Comparison of ENCODE assay signal across 28 cellular contexts in genomic region chr5:59729357-59729756, GRCh38.
"Had no signal": no experiment of that assay in that cellular context is flagged by ENCODE, and none has a peak within 500 bp of the region (broad histone marks: within the 10 kb centered on the region; RNA-seq: fewer than 3 reads in every experiment).

No MANE protein-coding gene starts in this region.

- H3K27me3 ChIP-seq: stomach, suprapubic skin, testis, thyroid gland, tibial artery, transverse colon, upper lobe of left lung, upper lobe of right lung, uterus, vagina had no signal

- FAIRE-seq: urothelium cell line had no signal

- H3K9me3 Mint-ChIP-seq: stimulated activated effector memory CD8-positive, alpha-beta T cell treated with anti-CD3 and anti-CD28 coated beads, Interleukin-12 subunit alpha, Interleukin-12 subunit beta, amount 100 ng/mL, for 72 hours; stimulated activated memory B cell treated with anti-CD40 and anti-IgM and Interleukin-4, amounts not matched to agents 10 μg/mL and 1 μg/mL and 100 μg/mL, for 72 hours; stimulated activated naive B cell treated with anti-CD40 and anti-IgM and Interleukin-4, amounts not matched to agents 10 μg/mL and 1 μg/mL and 100 μg/mL, for 72 hours; stimulated activated naive CD8-positive, alpha-beta T cell treated with anti-CD3 and anti-CD28 coated beads, Interleukin-15, amount 100 ng/mL, for 72 hours; stimulated activated naive CD8-positive, alpha-beta T cell treated with anti-CD3 and anti-CD28 coated beads, Interleukin-15, Interleukin-2, amounts not matched to agents 100 ng/mL and 50 ng/mL, for 24 hours; type B pancreatic cell had no signal

- H3K27me3 Mint-ChIP-seq: stimulated activated memory B cell treated with anti-CD40 and anti-IgM and Interleukin-4, amounts not matched to agents 10 μg/mL and 1 μg/mL and 100 μg/mL, for 72 hours; stimulated activated naive B cell treated with anti-CD40 and anti-IgM and Interleukin-4, amounts not matched to agents 10 μg/mL and 1 μg/mL and 100 μg/mL, for 72 hours; stimulated activated naive CD8-positive, alpha-beta T cell treated with anti-CD3 and anti-CD28 coated beads, Interleukin-15, amount 100 ng/mL, for 72 hours had no signal

- ATAC-seq: stimulated activated effector memory CD8-positive, alpha-beta T cell treated with anti-CD3 and anti-CD28 coated beads, Interleukin-12 subunit alpha, Interleukin-12 subunit beta, amount 100 ng/mL, for 72 hours; stimulated activated memory B cell treated with anti-CD40 and anti-IgM and Interleukin-4, amounts not matched to agents 10 μg/mL and 1 μg/mL and 100 μg/mL, for 72 hours; stimulated activated naive B cell treated with anti-CD40 and anti-IgM and Interleukin-4, amounts not matched to agents 10 μg/mL and 1 μg/mL and 100 μg/mL, for 72 hours; stimulated activated naive CD8-positive, alpha-beta T cell treated with anti-CD3 and anti-CD28 coated beads, Interleukin-15, amount 100 ng/mL, for 72 hours; stimulated activated naive CD8-positive, alpha-beta T cell treated with anti-CD3 and anti-CD28 coated beads, Interleukin-15, Interleukin-2, amounts not matched to agents 100 U/mL and 50 U/mL, for 24 hours; upper lobe of right lung had no signal

- H3K4me1 ChIP-seq: suprapubic skin, testis, thyroid gland, transverse colon, upper lobe of left lung, upper lobe of right lung, vagina had no signal

- H3K36me3 Mint-ChIP-seq: stimulated activated effector memory CD8-positive, alpha-beta T cell treated with anti-CD3 and anti-CD28 coated beads, Interleukin-12 subunit alpha, Interleukin-12 subunit beta, amount 100 ng/mL, for 72 hours; stimulated activated memory B cell treated with anti-CD40 and anti-IgM and Interleukin-4, amounts not matched to agents 10 μg/mL and 1 μg/mL and 100 μg/mL, for 72 hours; stimulated activated naive B cell treated with anti-CD40 and anti-IgM and Interleukin-4, amounts not matched to agents 10 μg/mL and 1 μg/mL and 100 μg/mL, for 72 hours had no signal

- H3K27ac Mint-ChIP-seq: stimulated activated effector memory CD8-positive, alpha-beta T cell treated with anti-CD3 and anti-CD28 coated beads, Interleukin-12 subunit alpha, Interleukin-12 subunit beta, amount 100 ng/mL, for 72 hours; stimulated activated memory B cell treated with anti-CD40 and anti-IgM and Interleukin-4, amounts not matched to agents 10 μg/mL and 1 μg/mL and 100 μg/mL, for 72 hours; stimulated activated naive B cell treated with anti-CD40 and anti-IgM and Interleukin-4, amounts not matched to agents 10 μg/mL and 1 μg/mL and 100 μg/mL, for 72 hours; stimulated activated naive CD8-positive, alpha-beta T cell treated with anti-CD3 and anti-CD28 coated beads, Interleukin-15, amount 100 ng/mL, for 72 hours; stimulated activated naive CD8-positive, alpha-beta T cell treated with anti-CD3 and anti-CD28 coated beads, Interleukin-15, Interleukin-2, amounts not matched to agents 100 ng/mL and 50 ng/mL, for 24 hours; type B pancreatic cell had no signal

- H3K9me3 ChIP-seq: stomach, suprapubic skin, testis, thoracic aorta, thyroid gland, tibial artery, transverse colon, upper lobe of left lung, upper lobe of right lung, uterus, vagina had no signal

- H3K27ac ChIP-seq: stomach, suprapubic skin, testis, thoracic aorta, thyroid gland, tibial artery, transverse colon, upper lobe of left lung, upper lobe of right lung, uterus, vagina had no signal

- H3K4me3 Mint-ChIP-seq: stimulated activated effector memory CD8-positive, alpha-beta T cell treated with anti-CD3 and anti-CD28 coated beads, Interleukin-12 subunit alpha, Interleukin-12 subunit beta, amount 100 ng/mL, for 72 hours; stimulated activated memory B cell treated with anti-CD40 and anti-IgM and Interleukin-4, amounts not matched to agents 10 μg/mL and 1 μg/mL and 100 μg/mL, for 72 hours; stimulated activated naive B cell treated with anti-CD40 and anti-IgM and Interleukin-4, amounts not matched to agents 10 μg/mL and 1 μg/mL and 100 μg/mL, for 72 hours; stimulated activated naive CD8-positive, alpha-beta T cell treated with anti-CD3 and anti-CD28 coated beads, Interleukin-15, amount 100 ng/mL, for 72 hours; stimulated activated naive CD8-positive, alpha-beta T cell treated with anti-CD3 and anti-CD28 coated beads, Interleukin-15, Interleukin-2, amounts not matched to agents 100 ng/mL and 50 ng/mL, for 24 hours; type B pancreatic cell had no signal

- H3K4me1 Mint-ChIP-seq: stimulated activated effector memory CD8-positive, alpha-beta T cell treated with anti-CD3 and anti-CD28 coated beads, Interleukin-12 subunit alpha, Interleukin-12 subunit beta, amount 100 ng/mL, for 72 hours; stimulated activated naive CD8-positive, alpha-beta T cell treated with anti-CD3 and anti-CD28 coated beads, Interleukin-15, amount 100 ng/mL, for 72 hours had no signal

- H3K4me3 ChIP-seq: stomach, suprapubic skin, testis, thoracic aorta, thyroid gland, tibial artery, transverse colon, upper lobe of left lung, upper lobe of right lung, uterus, vagina had no signal

- H3K36me3 ChIP-seq: stomach, suprapubic skin, thoracic aorta, thyroid gland, tibial artery, transverse colon, upper lobe of left lung, upper lobe of right lung, uterus, vagina had no signal

- DNase-seq: stimulated activated CD4-positive, alpha-beta T cell treated with anti-CD3 and anti-CD28 coated beads, Interleukin-2, amount 100 ng/mL, for 48 hours; stimulated activated CD4-positive, alpha-beta T cell treated with anti-CD3 and anti-CD28 coated beads, Interleukin-4, amount 100 ng/mL, for 1 hour; stimulated activated CD4-positive, alpha-beta T cell treated with anti-CD3 and anti-CD28 coated beads, Interleukin-4, amount 100 ng/mL, for 24 hours; stimulated activated CD4-positive, alpha-beta T cell treated with anti-CD3 and anti-CD28 coated beads, Interleukin-4, amount 100 ng/mL, for 4 hours; stimulated activated CD8-positive, alpha-beta memory T cell treated with anti-CD3 and anti-CD28 coated beads, Interleukin-4, amount 100 ng/mL, for 48 hours; stimulated activated naive B cell treated with anti-CD40 and anti-IgM and Interleukin-4, amounts not matched to agents 10 μg/mL and 1 μg/mL and 100 μg/mL, for 72 hours; stimulated activated naive CD4-positive, alpha-beta T cell; stimulated activated naive CD4-positive, alpha-beta T cell treated with Interleukin-2 at 50 U/mL for 16 hours; stimulated activated naive CD8-positive, alpha-beta T cell treated with anti-CD3 and anti-CD28 coated beads, Interleukin-15, amount 100 ng/mL, for 72 hours; stimulated activated naive CD8-positive, alpha-beta T cell treated with anti-CD3 and anti-CD28 coated beads, Interleukin-15, Interleukin-2, amounts not matched to agents 100 U/mL and 50 U/mL, for 24 hours; stomach; substantia nigra; testis; thyroid gland; tibial artery; transverse colon; trophoblast cell; upper lobe of left lung; upper lobe of right lung; uterus had no signal
